In the genomic region with DNA sequence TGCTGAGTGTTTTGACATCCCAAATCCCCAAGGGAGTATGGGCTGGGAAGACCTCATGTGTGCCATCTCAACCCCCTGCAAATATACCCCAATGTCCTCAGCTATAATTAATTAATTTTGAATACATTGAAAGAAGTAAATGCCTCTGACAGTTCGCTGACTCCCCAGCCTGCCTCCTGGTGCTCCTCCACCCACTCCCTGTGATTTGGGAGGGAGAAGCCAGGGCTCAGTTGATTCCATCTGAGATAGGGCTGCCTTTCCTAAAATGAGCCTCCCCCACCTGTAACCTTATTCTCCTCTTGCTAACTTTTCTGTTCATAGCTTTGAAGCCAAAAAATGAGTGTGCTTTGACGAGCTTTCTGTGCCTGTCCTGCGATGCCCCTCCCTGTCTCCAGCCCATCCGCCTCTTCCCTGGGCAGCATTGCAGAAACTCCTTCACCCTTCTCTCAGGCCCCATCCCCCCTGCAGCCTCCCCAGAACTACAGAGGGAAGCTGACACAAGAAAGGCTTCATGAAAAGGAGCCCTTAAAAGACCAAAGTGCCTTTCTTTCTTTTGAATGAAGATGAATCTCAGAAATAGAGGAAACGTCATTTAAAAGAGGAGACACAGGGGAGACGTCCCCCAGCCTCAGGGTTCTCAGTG, we compare ENCODE assay signal across 22 cellular contexts.
"Had no signal": no experiment of that assay in that cellular context is flagged by ENCODE, and none has a peak within 500 bp of the region (broad histone marks: within the 10 kb centered on the region; RNA-seq: fewer than 3 reads in every experiment).

No MANE protein-coding gene starts in this region.

- H3K4me1 ChIP-seq: testis had no signal

- H3K79me2 ChIP-seq: hepatocyte had no signal

- DNase-seq: activated CD4-positive, alpha-beta T cell treated with anti-CD3 and anti-CD28 coated beads, Interleukin-2, amount 50 U/mL, for 1 hour; activated CD4-positive, CD25-positive, alpha-beta regulatory T cell; activated effector memory CD4-positive, alpha-beta T cell treated with Interleukin-2 at 50 U/mL for 16 hours; activated T-cell treated with anti-CD3 and anti-CD28 coated beads, Interleukin-2, amount 50 U/mL, for 1 hour; amniotic stem cell; cortex of kidney; effector memory CD8-positive, alpha-beta T cell; left colon; mucosa of descending colon; naive thymus-derived CD8-positive, alpha-beta T cell; ovary; stimulated activated CD4-positive, alpha-beta T cell treated with anti-CD3 and anti-CD28 coated beads, Interleukin-4, amount 100 ng/mL, for 4 hours; stimulated activated naive CD8-positive, alpha-beta T cell treated with anti-CD3 and anti-CD28 coated beads, Interleukin-15, amount 100 ng/mL, for 72 hours; T-helper 17 cell; testis had no signal

- H3K4me3 ChIP-seq: hepatocyte, lung, mucosa of descending colon, ovary, skin epidermis, testis had no signal

- H3K27ac ChIP-seq: hepatocyte, ovary, skin epidermis, testis had no signal

- H2AFZ ChIP-seq: hepatocyte had no signal

- H3K27me3 ChIP-seq: ovary, testis had no signal

- H3K4me3 Mint-ChIP-seq: activated naive CD4-positive, alpha-beta T cell treated with anti-CD3 and anti-CD28 coated beads, Interleukin-2, amount 50 U/mL, for 24 hours; central memory CD8-positive, alpha-beta T cell; effector memory CD8-positive, alpha-beta T cell; naive thymus-derived CD8-positive, alpha-beta T cell; stimulated activated naive CD8-positive, alpha-beta T cell treated with anti-CD3 and anti-CD28 coated beads, Interleukin-15, amount 100 ng/mL, for 72 hours; T-helper 17 cell had no signal

- FAIRE-seq: urothelium cell line had no signal

- H3K9me3 Mint-ChIP-seq: activated naive CD4-positive, alpha-beta T cell treated with anti-CD3 and anti-CD28 coated beads, Interleukin-2, amount 50 U/mL, for 24 hours; brain; central memory CD8-positive, alpha-beta T cell; effector memory CD8-positive, alpha-beta T cell; stimulated activated naive CD8-positive, alpha-beta T cell treated with anti-CD3 and anti-CD28 coated beads, Interleukin-15, amount 100 ng/mL, for 72 hours had no signal

- ATAC-seq: effector memory CD8-positive, alpha-beta T cell; left colon; mucosa of descending colon; naive thymus-derived CD8-positive, alpha-beta T cell; stimulated activated naive CD8-positive, alpha-beta T cell treated with anti-CD3 and anti-CD28 coated beads, Interleukin-15, amount 100 ng/mL, for 72 hours; T-helper 17 cell had no signal

- H3K4me1 Mint-ChIP-seq: activated naive CD4-positive, alpha-beta T cell treated with anti-CD3 and anti-CD28 coated beads, Interleukin-2, amount 50 U/mL, for 24 hours; central memory CD8-positive, alpha-beta T cell had no signal

- H3K4me2 ChIP-seq: hepatocyte had no signal

- H3K36me3 ChIP-seq: ovary had no signal

- H3K27ac Mint-ChIP-seq: activated naive CD4-positive, alpha-beta T cell treated with anti-CD3 and anti-CD28 coated beads, Interleukin-2, amount 50 U/mL, for 24 hours; effector memory CD8-positive, alpha-beta T cell; naive thymus-derived CD8-positive, alpha-beta T cell; T-helper 17 cell had no signal

- H3K27me3 Mint-ChIP-seq: T-helper 17 cell had no signal

- H3K9me3 ChIP-seq: mucosa of descending colon, ovary, testis had no signal

- H3K36me3 Mint-ChIP-seq: activated naive CD4-positive, alpha-beta T cell treated with anti-CD3 and anti-CD28 coated beads, Interleukin-2, amount 50 U/mL, for 24 hours; brain; naive thymus-derived CD8-positive, alpha-beta T cell had no signal
